Comparison of ENCODE assay signal across 27 cellular contexts in the genomic region with DNA sequence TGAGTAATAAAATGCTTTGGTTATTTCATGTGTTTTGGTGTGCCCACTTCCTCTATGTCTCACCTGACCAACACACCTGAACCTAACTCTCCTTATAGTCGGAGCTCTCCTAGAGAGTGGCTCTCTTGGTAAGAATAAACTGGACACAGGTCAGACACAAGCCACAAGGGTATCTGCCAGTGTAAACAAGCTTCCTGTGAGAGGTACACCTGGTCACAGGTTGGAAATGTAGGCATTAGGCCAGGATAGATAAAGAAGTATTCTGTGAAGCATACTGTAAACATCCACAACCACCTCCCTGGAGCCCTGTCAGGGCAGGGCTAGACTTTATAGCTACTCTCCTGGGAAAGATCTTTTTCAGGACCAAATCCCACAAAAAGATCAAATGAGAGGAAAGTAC.
"Had no signal": no experiment of that assay in that cellular context is flagged by ENCODE, and none has a peak within 500 bp of the region (broad histone marks: within the 10 kb centered on the region; RNA-seq: fewer than 3 reads in every experiment).

No MANE protein-coding gene starts in this region.

- H3K27ac Mint-ChIP-seq: activated CD4-positive, alpha-beta memory T cell treated with anti-CD3 and anti-CD28 coated beads, Interleukin-2, amount 10 ng/mL, durations not matched to agents 7 days and 5 days; activated CD4-positive, alpha-beta T cell treated with anti-CD3 and anti-CD28 coated beads, Interleukin-2, amount 10 ng/mL, durations not matched to agents 7 days and 5 days; activated naive CD4-positive, alpha-beta T cell treated with anti-CD3 and anti-CD28 coated beads for 36 hours; activated naive CD8-positive, alpha-beta T cell; activated T-helper 17 cell treated with anti-CD3 and anti-CD28 coated beads, Interleukin-2, amount 50 U/mL, for 72 hours had no signal

- H3K27ac ChIP-seq: brain microvascular endothelial cell, cardiac muscle cell, SJSA1 had no signal

- ATAC-seq: activated T-helper 17 cell treated with anti-CD3 and anti-CD28 coated beads, Interleukin-2, amount 50 U/mL, for 72 hours; SK-N-SH treated with all-trans-retinoic acid at 6 μM for 48 hours had no signal

- H3K4me1 ChIP-seq: SJSA1 had no signal

- H3K36me3 ChIP-seq: brain microvascular endothelial cell, cardiac muscle cell, SJSA1 had no signal

- H3K36me3 Mint-ChIP-seq: activated naive CD8-positive, alpha-beta T cell had no signal

- H3K27me3 ChIP-seq: brain microvascular endothelial cell, cardiac muscle cell, SJSA1 had no signal

- H3K9me3 ChIP-seq: SJSA1 had no signal

- H3K9me3 Mint-ChIP-seq: activated CD4-positive, alpha-beta memory T cell treated with anti-CD3 and anti-CD28 coated beads, Interleukin-2, amount 10 ng/mL, durations not matched to agents 7 days and 5 days had no signal

- H3K4me3 ChIP-seq: cardiac muscle cell, SJSA1 had no signal

- H3K4me3 Mint-ChIP-seq: activated CD4-positive, alpha-beta memory T cell treated with anti-CD3 and anti-CD28 coated beads, Interleukin-2, amount 10 ng/mL, durations not matched to agents 7 days and 5 days; activated CD4-positive, alpha-beta T cell treated with anti-CD3 and anti-CD28 coated beads, Interleukin-2, amount 10 ng/mL, durations not matched to agents 7 days and 5 days; activated naive CD4-positive, alpha-beta T cell treated with anti-CD3 and anti-CD28 coated beads for 36 hours; activated naive CD8-positive, alpha-beta T cell; activated T-helper 17 cell treated with anti-CD3 and anti-CD28 coated beads, Interleukin-2, amount 50 U/mL, for 72 hours had no signal

- H3K4me1 Mint-ChIP-seq: activated CD4-positive, alpha-beta memory T cell treated with anti-CD3 and anti-CD28 coated beads, Interleukin-2, amount 10 ng/mL, durations not matched to agents 7 days and 5 days; activated CD4-positive, alpha-beta T cell treated with anti-CD3 and anti-CD28 coated beads, Interleukin-2, amount 10 ng/mL, durations not matched to agents 7 days and 5 days; activated T-helper 17 cell treated with anti-CD3 and anti-CD28 coated beads, Interleukin-2, amount 50 U/mL, for 72 hours had no signal

- DNase-seq: activated CD4-positive, alpha-beta memory T cell treated with anti-CD3 and anti-CD28 coated beads, Interleukin-2, amount 10 ng/mL, durations not matched to agents 7 days and 5 days; activated CD4-positive, alpha-beta T cell treated with anti-CD3 and anti-CD28 coated beads, Interleukin-2, amount 10 ng/mL, durations not matched to agents 7 days and 5 days; activated CD4-positive, CD25-positive, alpha-beta regulatory T cell; activated gamma-delta T cell; activated naive CD4-positive, alpha-beta T cell treated with anti-CD3 and anti-CD28 coated beads for 36 hours; activated T-cell treated with anti-CD3 and anti-CD28 coated beads for 4 hours; activated T-cell treated with anti-CD3 and anti-CD28 coated beads, Interleukin-2, amount 50 U/mL, for 48 hours; amygdala; brain microvascular endothelial cell; Kasumi-1; KBM-7; NCI-H1048; NCI-H146; NCI-H187 treated with DMSO at 0.1 percent for 48 hours; NCI-H2107; NCI-H2171 treated with DMSO at 0.1 percent for 48 hours; NCI-H345; NCI-H510A; NCI-H526 treated with DMSO at 0.1 percent for 48 hours; NCI-H82; SHP77; SW 1271 had no signal
